2 cellular contexts compared by ENCODE assay signal in genomic region chr4:87395851-87396250, GRCh38. TPM values are rescaled to one million over a fixed set of nuclear protein-coding genes. Genes with fewer than 3 reads are reported as not detected.
A peak's percentile ranks its signal among the peaks of the same experiment; 100 is the strongest.
DNase-seq lines count a peak whose midpoint lies in the region; ATAC-seq lines count a peak whose summit lies in the region.
"Not testable (repeated sequence)": the region's sequence is repeated elsewhere in the genome, so short reads cannot be mapped to it uniquely, and the experiment has no call there.

No MANE protein-coding gene starts in this region.

- DNase-seq in activated gamma-delta T cell (lab: John Stamatoyannopoulos, UW) (peak; percentile 16), right cardiac atrium (peak in 2 of 3 donors; percentile 35 to 51)

- H3K27me3 ChIP-seq in right cardiac atrium (ENCODE audit: control insufficient read depth, insufficient read depth), result not testable (repeated sequence)

- ATAC-seq in right cardiac atrium, result not testable (repeated sequence)

- not testable (repeated sequence) for H3K27ac ChIP-seq in right cardiac atrium (ENCODE audit: low read length)

- not testable (repeated sequence) for H3K4me1 ChIP-seq in right cardiac atrium (ENCODE audit: control insufficient read depth, insufficient read depth, low read length)

- not testable (repeated sequence) for H3K9me3 ChIP-seq in right cardiac atrium (ENCODE audit: control insufficient read depth, low read length)

- H3K4me3 ChIP-seq in right cardiac atrium (ENCODE audit: low read length), result not testable (repeated sequence)

- intact Hi-C loops in right cardiac atrium (cut with DNase I), result not testable (repeated sequence)

- 93% methylated on average over 20 of the region's 20 CpGs for WGBS in right cardiac atrium

RNA-seq across cellular contexts. Expression of gene HSD17B11, which starts 4.9 kb away (rescaled TPM):
- total RNA-seq in right cardiac atrium, result 10 to 100 TPM; 16.4 to 22.5 (median 19.0) TPM
- polyA plus RNA-seq in right cardiac atrium, result 30.0 TPM

RNA-seq across cellular contexts. Expression of gene NUDT9, which starts 26.5 kb away (rescaled TPM):
- total RNA-seq in right cardiac atrium, result 10 to 100 TPM; 27.1 to 36.5 (median 30.8) TPM
- polyA plus RNA-seq in right cardiac atrium, result 52.8 TPM
